In genomic region chr4:142405021-142405991, GRCh38 we compare ENCODE assay signal across 1 cellular context.
TF ChIP-seq lines count a peak whose summit lies in the region.

No MANE protein-coding gene starts in this region.

TF ChIP-seq in HEK293, 187 proteins besides CTCF, POLR2A, EP300 and RAD21 (continued from another document and continues in another):
- TF ChIP-seq ZNF518A (tag by site-specific recombination; conservative IDR thresholded peaks at IDR 0.05; ENCODE audit: low read depth) (peak; percentile 48; the same call in 1 of the 2 replicates), SCRT1 (tag by site-specific recombination; IDR thresholded peaks at IDR 0.05; ENCODE audit: borderline replicate concordance) (no peak), PRDM1 (tag by site-specific recombination; IDR thresholded peaks at IDR 0.05) (peak; percentile 67; the same call in 1 of the 2 replicates), ZNF274 (IDR thresholded peaks at IDR 0.05; ENCODE audit: low read length) (no peak), ZNF274 (tag by site-specific recombination; IDR thresholded peaks at IDR 0.05; ENCODE audit: borderline replicate concordance) (no peak), ZNF76 (tag by site-specific recombination; IDR thresholded peaks at IDR 0.05; ENCODE audit: borderline replicate concordance, low read depth) (no peak), HIC1 (tag by site-specific recombination; IDR thresholded peaks at IDR 0.05) (0 out of 2 replicates have a peak, but pooled peaks have one; percentile 12), HOXA7 (CRISPR knock-in tag; IDR thresholded peaks at IDR 0.05; ENCODE audit: borderline replicate concordance) (no peak), ZNF132 (tag by site-specific recombination; IDR thresholded peaks at IDR 0.05; ENCODE audit: borderline replicate concordance) (no peak), OVOL3 (tag by site-specific recombination; IDR thresholded peaks at IDR 0.05) (no peak), KLF16 (tag by site-specific recombination; IDR thresholded peaks at IDR 0.05) (no peak), ZBTB11 (tag by site-specific recombination; conservative IDR thresholded peaks at IDR 0.05; ENCODE audit: low read depth) (0 out of 2 replicates have a peak, but pooled peaks have one; percentile 18), ZNF324 (tag by site-specific recombination; IDR thresholded peaks at IDR 0.05) (no peak), ZNF596 (tag by site-specific recombination; IDR thresholded peaks at IDR 0.05) (peak; percentile 89), ZBTB6 (tag by site-specific recombination; IDR thresholded peaks at IDR 0.05) (0 out of 2 replicates have a peak, but pooled peaks have one; percentile 12), ZNF19 (tag by site-specific recombination; IDR thresholded peaks at IDR 0.05; ENCODE audit: low read depth) (no peak), ZSCAN30 (tag by site-specific recombination; IDR thresholded peaks at IDR 0.05) (peak; percentile 89), ZNF776 (tag by site-specific recombination; IDR thresholded peaks at IDR 0.05; ENCODE audit: borderline replicate concordance) (no peak), SP2 (tag by site-specific recombination; IDR thresholded peaks at IDR 0.05) (no peak), ZNF138 (tag by site-specific recombination; IDR thresholded peaks at IDR 0.05; ENCODE audit: borderline replicate concordance) (no peak), ZBTB7A (tag by site-specific recombination; IDR thresholded peaks at IDR 0.05; ENCODE audit: low read depth) (no peak), ZNF843 (tag by site-specific recombination; IDR thresholded peaks at IDR 0.05) (no peak), ZNF10 (tag by site-specific recombination; IDR thresholded peaks at IDR 0.05) (no peak), ZBTB21 (tag by site-specific recombination; IDR thresholded peaks at IDR 0.05) (no peak), ZNF600 (tag by site-specific recombination; IDR thresholded peaks at IDR 0.05) (peak; percentile 56; the same call in 1 of the 2 replicates), ZNF248 (tag by site-specific recombination; IDR thresholded peaks at IDR 0.05) (no peak), MZF1 (tag by site-specific recombination; IDR thresholded peaks at IDR 0.05; ENCODE audit: borderline replicate concordance) (0 out of 2 replicates have a peak, but pooled peaks have one; percentile 16), ZNF266 (tag by site-specific recombination; IDR thresholded peaks at IDR 0.05; ENCODE audit: low read depth) (no peak), ZNF654 (tag by site-specific recombination; IDR thresholded peaks at IDR 0.05; ENCODE audit: low read depth) (no peak), ZNF24 (tag by site-specific recombination; IDR thresholded peaks at IDR 0.05) (peak; percentile 19; the same call in 1 of the 2 replicates), ZNF664 (tag by site-specific recombination; IDR thresholded peaks at IDR 0.05) (peak; percentile 63; the same call in 1 of the 2 replicates), OSR2 (tag by site-specific recombination; IDR thresholded peaks at IDR 0.05) (0 out of 2 replicates have a peak, but pooled peaks have one; percentile 17), ZNF791 (tag by site-specific recombination; IDR thresholded peaks at IDR 0.05) (no peak), ZNF785 (tag by site-specific recombination; IDR thresholded peaks at IDR 0.05) (no peak), ZNF221 (tag by site-specific recombination; IDR thresholded peaks at IDR 0.05; ENCODE audit: borderline replicate concordance) (no peak)
- TF ChIP-seq, protein P1, sequence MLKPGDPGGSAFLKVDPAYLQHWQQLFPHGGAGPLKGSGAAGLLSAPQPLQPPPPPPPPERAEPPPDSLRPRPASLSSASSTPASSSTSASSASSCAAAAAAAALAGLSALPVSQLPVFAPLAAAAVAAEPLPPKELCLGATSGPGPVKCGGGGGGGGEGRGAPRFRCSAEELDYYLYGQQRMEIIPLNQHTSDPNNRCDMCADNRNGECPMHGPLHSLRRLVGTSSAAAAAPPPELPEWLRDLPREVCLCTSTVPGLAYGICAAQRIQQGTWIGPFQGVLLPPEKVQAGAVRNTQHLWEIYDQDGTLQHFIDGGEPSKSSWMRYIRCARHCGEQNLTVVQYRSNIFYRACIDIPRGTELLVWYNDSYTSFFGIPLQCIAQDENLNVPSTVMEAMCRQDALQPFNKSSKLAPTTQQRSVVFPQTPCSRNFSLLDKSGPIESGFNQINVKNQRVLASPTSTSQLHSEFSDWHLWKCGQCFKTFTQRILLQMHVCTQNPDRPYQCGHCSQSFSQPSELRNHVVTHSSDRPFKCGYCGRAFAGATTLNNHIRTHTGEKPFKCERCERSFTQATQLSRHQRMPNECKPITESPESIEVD (tag by site-specific recombination; IDR thresholded peaks at IDR 0.05) = peak; percentile 63
- TF ChIP-seq, protein P2, sequence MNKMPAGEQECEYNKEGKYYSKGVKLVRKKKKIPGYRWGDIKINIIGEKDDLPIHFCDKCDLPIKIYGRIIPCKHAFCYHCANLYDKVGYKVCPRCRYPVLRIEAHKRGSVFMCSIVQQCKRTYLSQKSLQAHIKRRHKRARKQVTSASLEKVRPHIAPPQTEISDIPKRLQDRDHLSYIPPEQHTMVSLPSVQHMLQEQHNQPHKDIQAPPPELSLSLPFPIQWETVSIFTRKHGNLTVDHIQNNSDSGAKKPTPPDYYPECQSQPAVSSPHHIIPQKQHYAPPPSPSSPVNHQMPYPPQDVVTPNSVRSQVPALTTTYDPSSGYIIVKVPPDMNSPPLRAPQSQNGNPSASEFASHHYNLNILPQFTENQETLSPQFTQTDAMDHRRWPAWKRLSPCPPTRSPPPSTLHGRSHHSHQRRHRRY (tag by site-specific recombination; IDR thresholded peaks at IDR 0.05) = no peak
- TF ChIP-seq, protein P3, sequence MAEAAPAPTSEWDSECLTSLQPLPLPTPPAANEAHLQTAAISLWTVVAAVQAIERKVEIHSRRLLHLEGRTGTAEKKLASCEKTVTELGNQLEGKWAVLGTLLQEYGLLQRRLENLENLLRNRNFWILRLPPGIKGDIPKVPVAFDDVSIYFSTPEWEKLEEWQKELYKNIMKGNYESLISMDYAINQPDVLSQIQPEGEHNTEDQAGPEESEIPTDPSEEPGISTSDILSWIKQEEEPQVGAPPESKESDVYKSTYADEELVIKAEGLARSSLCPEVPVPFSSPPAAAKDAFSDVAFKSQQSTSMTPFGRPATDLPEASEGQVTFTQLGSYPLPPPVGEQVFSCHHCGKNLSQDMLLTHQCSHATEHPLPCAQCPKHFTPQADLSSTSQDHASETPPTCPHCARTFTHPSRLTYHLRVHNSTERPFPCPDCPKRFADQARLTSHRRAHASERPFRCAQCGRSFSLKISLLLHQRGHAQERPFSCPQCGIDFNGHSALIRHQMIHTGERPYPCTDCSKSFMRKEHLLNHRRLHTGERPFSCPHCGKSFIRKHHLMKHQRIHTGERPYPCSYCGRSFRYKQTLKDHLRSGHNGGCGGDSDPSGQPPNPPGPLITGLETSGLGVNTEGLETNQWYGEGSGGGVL (tag by site-specific recombination; IDR thresholded peaks at IDR 0.05) = 0 out of 2 replicates have a peak, but pooled peaks have one; percentile 38
- TF ChIP-seq, protein P4, sequence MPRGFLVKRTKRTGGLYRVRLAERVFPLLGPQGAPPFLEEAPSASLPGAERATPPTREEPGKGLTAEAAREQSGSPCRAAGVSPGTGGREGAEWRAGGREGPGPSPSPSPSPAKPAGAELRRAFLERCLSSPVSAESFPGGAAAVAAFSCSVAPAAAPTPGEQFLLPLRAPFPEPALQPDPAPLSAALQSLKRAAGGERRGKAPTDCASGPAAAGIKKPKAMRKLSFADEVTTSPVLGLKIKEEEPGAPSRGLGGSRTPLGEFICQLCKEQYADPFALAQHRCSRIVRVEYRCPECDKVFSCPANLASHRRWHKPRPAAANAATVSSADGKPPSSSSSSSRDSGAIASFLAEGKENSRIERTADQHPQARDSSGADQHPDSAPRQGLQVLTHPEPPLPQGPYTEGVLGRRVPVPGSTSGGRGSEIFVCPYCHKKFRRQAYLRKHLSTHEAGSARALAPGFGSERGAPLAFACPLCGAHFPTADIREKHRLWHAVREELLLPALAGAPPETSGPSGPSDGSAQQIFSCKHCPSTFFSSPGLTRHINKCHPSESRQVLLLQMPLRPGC (tag by site-specific recombination; IDR thresholded peaks at IDR 0.05) = 0 out of 2 replicates have a peak, but pooled peaks have one; percentile 7
